ENCODE assay signal across 1 cellular context in genomic region chr7:93972029-93972725, GRCh38.
TF ChIP-seq lines count a peak whose summit lies in the region.

No MANE protein-coding gene starts in this region.

TF ChIP-seq in K562, 482 proteins besides CTCF, POLR2A, EP300 and RAD21 (continued from another document):
- no peak for TF ChIP-seq RNF219 (CRISPR knock-in tag; IDR thresholded peaks at IDR 0.05)
- no peak for TF ChIP-seq ATF6 (CRISPR knock-in tag; IDR thresholded peaks at IDR 0.05)
- no peak for TF ChIP-seq HMG20B (CRISPR knock-in tag; IDR thresholded peaks at IDR 0.05)
- TF ChIP-seq MLX (CRISPR knock-in tag; conservative IDR thresholded peaks at IDR 0.05): no peak
- TF ChIP-seq ZNF354B (CRISPR knock-in tag; IDR thresholded peaks at IDR 0.05): no peak
- no peak for TF ChIP-seq MNT (conservative IDR thresholded peaks at IDR 0.05)
- TF ChIP-seq SRSF3 (IDR thresholded peaks at IDR 0.05; ENCODE audit: insufficient read depth, low read length): no peak
- TF ChIP-seq CUX1 (CRISPR knock-in tag; IDR thresholded peaks at IDR 0.05): no peak
- TF ChIP-seq PTTG1 (tag; IDR thresholded peaks at IDR 0.05; ENCODE audit: low read depth): no peak
